8 cellular contexts compared by ENCODE assay signal in the genomic region with DNA sequence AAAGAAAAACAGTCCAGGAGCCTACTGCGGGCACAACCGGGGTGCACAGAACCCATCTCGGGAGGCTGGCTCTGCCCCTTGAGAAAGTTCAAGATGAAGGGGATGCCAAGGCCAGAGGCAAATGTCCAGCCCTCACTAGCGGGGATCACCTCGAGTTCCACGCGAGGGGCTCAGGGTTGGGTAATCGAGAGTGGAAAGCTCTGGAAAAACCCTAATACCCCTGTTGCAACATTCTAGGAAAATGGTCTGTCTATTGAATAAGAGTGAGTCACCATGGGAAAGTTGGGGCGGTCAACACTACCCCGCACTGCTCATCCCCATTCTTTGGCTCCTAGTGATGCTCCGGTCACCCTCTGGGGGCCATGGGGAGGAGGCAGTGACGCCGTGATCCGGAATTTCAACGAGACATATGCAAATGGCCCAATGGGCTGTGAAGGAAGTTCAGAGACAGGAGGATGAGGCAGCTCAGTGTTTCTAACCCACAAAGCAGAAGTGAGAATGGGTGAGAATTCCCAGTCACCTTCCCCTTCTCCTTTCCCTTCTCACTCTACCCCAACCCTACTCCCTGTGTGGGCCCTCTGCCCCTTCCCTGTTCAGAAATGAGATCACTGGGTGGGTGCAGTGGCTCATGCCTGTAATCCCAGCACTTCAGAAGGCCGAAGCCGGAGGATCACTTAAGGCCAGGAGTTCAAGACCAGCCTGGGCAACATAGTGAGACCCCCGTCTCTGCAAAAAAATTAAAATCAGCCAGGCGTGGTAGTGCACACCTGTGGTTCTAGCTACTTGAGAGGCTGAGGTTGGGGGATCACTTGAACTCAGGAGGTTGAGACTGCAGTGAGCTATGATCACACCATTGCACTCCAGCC. TPM values are rescaled to one million over a fixed set of nuclear protein-coding genes. Genes with fewer than 3 reads are reported as not detected.
DNase-seq lines count a peak whose midpoint lies in the region; ATAC-seq and TF ChIP-seq lines count a peak whose summit lies in the region.

No MANE protein-coding gene starts in this region.

- H3K79me2 ChIP-seq in PC-9 (ENCODE audit: low read depth) = peaks cover 3% of the 10 kb centered on the region; the same call in 1 of the 2 replicates

- DNase-seq in GDM1 (lab: John Stamatoyannopoulos, UW) (peak; percentile 19), PC-9 (peak; percentile 52 to 71), right lobe of liver (no peak), NCI-H1092 treated with DMSO at 0.1 percent for 48 hours (lab: John Stamatoyannopoulos, UW) (no peak), activated T-cell treated with anti-CD3 and anti-CD28 coated beads for 4 hours (no peak), NCI-H510A (lab: John Stamatoyannopoulos, UW) (no peak)
- DNase-seq in activated CD8-positive, alpha-beta memory T cell treated with anti-CD3 and anti-CD28 coated beads, Interleukin-2, amount 50 U/mL, for 4 hours = no peak

- BruUV-seq in PC-9 (replicated peaks; lab: Mats Ljungman, UMichigan) = TSS peak; percentile 12

- H3K9me2 ChIP-seq in PC-9 (ENCODE audit: insufficient read depth) = no peaks in the 10 kb centered on the region

- H3K4me1 ChIP-seq in PC-9 (replicated peaks; ENCODE audit: insufficient read depth) (peaks cover 91% of the 10 kb centered on the region), right lobe of liver (peaks cover 0 to 11% (median 3%) of the 10 kb centered on the region in 4 donors)

- ATAC-seq in HG02610 (IDR thresholded peaks at IDR 0.05; ENCODE audit: unreplicated experiment) = peak; percentile 68
- ATAC-seq in right lobe of liver = peak in 3 of 4 donors; percentile 20 to 41 (median 23)

- H3K27me3 ChIP-seq in PC-9 (ENCODE audit: insufficient read depth, low read depth) = no peaks in the 10 kb centered on the region
- no peaks in the 10 kb centered on the region for H3K27me3 ChIP-seq in right lobe of liver

- H3K4me3 ChIP-seq in PC-9 = no peak overlapping the region
- H3K4me3 ChIP-seq in right lobe of liver = no peak overlapping the region

- H3K36me3 ChIP-seq in PC-9 (ENCODE audit: low read depth) (no peaks in the 10 kb centered on the region), right lobe of liver (no peaks in the 10 kb centered on the region)

- H4K20me1 ChIP-seq in PC-9 (ENCODE audit: insufficient read depth) = no peaks in the 10 kb centered on the region

- intact Hi-C loops in PC-9 (cut with micrococcal nuclease; ENCODE audit: unreplicated experiment) = no loop called here
- intact Hi-C loops in right lobe of liver (cut with DNase I) = no loop called here

- H3K27ac ChIP-seq in PC-9 = peak overlapping the region; percentile 100
- H3K27ac ChIP-seq in right lobe of liver = no peak overlapping the region

- CTCF ChIA-PET in PC-9 (lab: Charles Lee) = no interaction called here

- peak overlapping the region; percentile 71 for H3K4me2 ChIP-seq in PC-9

- no peaks in the 10 kb centered on the region for H3K9me3 ChIP-seq in PC-9 (ENCODE audit: insufficient read depth, low read depth)
- H3K9me3 ChIP-seq in right lobe of liver = no peaks in the 10 kb centered on the region

- H3F3A ChIP-seq in PC-9 (ENCODE audit: insufficient read depth, low read depth) = peaks cover 60% of the 10 kb centered on the region

- H2AFZ ChIP-seq in PC-9 = no peak overlapping the region

- WGBS in right lobe of liver (ENCODE audit: insufficient coverage, low coverage, low lambda C conversion rate, missing lambda C conversion rate) = 60% methylated on average over 13 of the region's 19 CpGs

- TF ChIP-seq CTCF in PC-9 (conservative IDR thresholded peaks at IDR 0.05) = no peak
- no peak for TF ChIP-seq CTCF in right lobe of liver (IDR thresholded peaks at IDR 0.05)

- POLR2A ChIA-PET in PC-9 (lab: Charles Lee; ENCODE audit: unreplicated experiment) = interaction anchor here (0.7 kb wide), 3 partner anchors 21 to 552 kb away, joined by 3 to 5 read pairs (median 4); no protein-coding TSS in a partner anchor

- no peak for TF ChIP-seq POLR2A in right lobe of liver (IDR thresholded peaks at IDR 0.05)

RNA-seq across cellular contexts. Expression of gene SOCS3, which starts 22.4 kb away (rescaled TPM):
- total RNA-seq in PC-9 (2021) (20.7 and 21.7 TPM in 2 replicates), right lobe of liver (10 to 100 TPM in 4 of 6 experiments, 1 to 10 TPM in 2; 1.2 to 87.3 (median 24.1) TPM)

RNA-seq across cellular contexts. Expression of gene PGS1, which starts 41.0 kb away (rescaled TPM):
- total RNA-seq in PC-9 (2021) (37.7 and 40.2 TPM in 2 replicates), right lobe of liver (10 to 100 TPM in 5 of 6 experiments, 1 to 10 TPM in 1; 8.8 to 17.5 (median 13.4) TPM)

Comparison
In these comparisons a context has a peak if more than half of its experiments do, and no peak if none do; other contexts are left out.
1. DNase-seq: peak in GDM1 (single experiment) and PC-9 (2 of 2); none in right lobe of liver (0 of 3), NCI-H1092 treated with DMSO at 0.1 percent for 48 hours (single experiment), activated CD8-positive, alpha-beta memory T cell treated with anti-CD3 and anti-CD28 coated beads, Interleukin-2, amount 50 U/mL, for 4 hours (single experiment), activated T-cell treated with anti-CD3 and anti-CD28 coated beads for 4 hours (single experiment) and NCI-H510A (single experiment).